ENCODE assay signal across 9 cellular contexts in genomic region chr15:52427804-52428203, GRCh38.
DNase-seq lines count a peak whose midpoint lies in the region; ATAC-seq and TF ChIP-seq lines count a peak whose summit lies in the region.
"Had no signal": no experiment of that assay in that cellular context is flagged by ENCODE, and none has a peak within 500 bp of the region (broad histone marks: within the 10 kb centered on the region; RNA-seq: fewer than 3 reads in every experiment).

No MANE protein-coding gene starts in this region.

- intact Hi-C loops in activated CD4-positive, alpha-beta T cell treated with anti-CD3 and anti-CD28 coated beads for 36 hours (cut with DNase I, micrococcal nuclease), result no loop called here

- ATAC-seq in activated CD4-positive, alpha-beta T cell treated with anti-CD3 and anti-CD28 coated beads for 36 hours, result peak; percentile 82
- ATAC-seq in left lobe of liver, result no peak
- ATAC-seq in GM21526 (IDR thresholded peaks at IDR 0.05; ENCODE audit: low FRiP score, unreplicated experiment), result no peak

- no peak for TF ChIP-seq CTCF in fibroblast of the aortic adventitia (IDR thresholded peaks at IDR 0.05; ENCODE audit: insufficient read depth, low read length)

- no peak overlapping the region for H3K27ac Mint-ChIP-seq in activated CD4-positive, alpha-beta T cell treated with anti-CD3 and anti-CD28 coated beads for 36 hours

- no peaks in the 10 kb centered on the region for H3K9me3 Mint-ChIP-seq in activated CD4-positive, alpha-beta T cell treated with anti-CD3 and anti-CD28 coated beads for 36 hours (ENCODE audit: low read depth)

- peaks cover 7% of the 10 kb centered on the region for H3K36me3 Mint-ChIP-seq in activated CD4-positive, alpha-beta T cell treated with anti-CD3 and anti-CD28 coated beads for 36 hours (ENCODE audit: low read depth)

- peak; percentile 54 for DNase-seq in activated CD4-positive, alpha-beta T cell treated with anti-CD3 and anti-CD28 coated beads for 36 hours
- no peak for DNase-seq in activated CD4-positive, alpha-beta T cell treated with anti-CD3 and anti-CD28 coated beads for 4 hours
- DNase-seq in MV-4-11 (lab: John Stamatoyannopoulos, UW), result peak; percentile 28
- DNase-seq in fibroblast of the aortic adventitia (ENCODE audit: low read depth), result peak; percentile 98
- peak; percentile 64 for DNase-seq in skeletal muscle cell (ENCODE audit: low read depth)
- no peak for DNase-seq in left lobe of liver (ENCODE audit: low spot score)
- no peak for DNase-seq in NCI-H1436 treated with DMSO at 0.1 percent for 48 hours (lab: John Stamatoyannopoulos, UW)

- H3K4me3 ChIP-seq in fibroblast of the aortic adventitia (ENCODE audit: low read depth, low read length) (no peak overlapping the region), skeletal muscle cell (ENCODE audit: low read depth, low read length) (no peak overlapping the region)
- H3K4me3 ChIP-seq: skin epidermis had no signal

- POLR2A ChIA-PET in activated CD4-positive, alpha-beta T cell treated with anti-CD3 and anti-CD28 coated beads for 36 hours (lab: Charles Lee), result no interaction called here

- no peaks in the 10 kb centered on the region for H3K27me3 Mint-ChIP-seq in activated CD4-positive, alpha-beta T cell treated with anti-CD3 and anti-CD28 coated beads for 36 hours

- H3K4me1 Mint-ChIP-seq in activated CD4-positive, alpha-beta T cell treated with anti-CD3 and anti-CD28 coated beads for 36 hours, result peaks cover 8% of the 10 kb centered on the region

- CTCF ChIA-PET in activated CD4-positive, alpha-beta T cell treated with anti-CD3 and anti-CD28 coated beads for 36 hours (lab: Charles Lee), result no interaction called here

- no peak overlapping the region for H3K4me3 Mint-ChIP-seq in activated CD4-positive, alpha-beta T cell treated with anti-CD3 and anti-CD28 coated beads for 36 hours

Comparison
In these comparisons a context has a peak if more than half of its experiments do, and no peak if none do; other contexts are left out.
1. DNase-seq: peak in activated CD4-positive, alpha-beta T cell treated with anti-CD3 and anti-CD28 coated beads for 36 hours (single experiment), MV-4-11 (single experiment), fibroblast of the aortic adventitia (single experiment) and skeletal muscle cell (single experiment); none in activated CD4-positive, alpha-beta T cell treated with anti-CD3 and anti-CD28 coated beads for 4 hours (0 of 2), left lobe of liver (single experiment) and NCI-H1436 treated with DMSO at 0.1 percent for 48 hours (single experiment).